ENCODE assay signal across 1 cellular context in genomic region chr9:75065513-75065912, GRCh38.
TF ChIP-seq lines count a peak whose summit lies in the region.

No MANE protein-coding gene starts in this region.

TF ChIP-seq in K562, 482 proteins besides CTCF, POLR2A, EP300 and RAD21:
- TF ChIP-seq NELFE (IDR thresholded peaks at IDR 0.05; ENCODE audit: insufficient read depth, insufficient read length), result no peak
- peak; percentile 54 for TF ChIP-seq NFYB (IDR thresholded peaks at IDR 0.05; ENCODE audit: extremely low read depth, insufficient read length)
- TF ChIP-seq TFE3 (CRISPR knock-in tag; IDR thresholded peaks at IDR 0.05), result 0 out of 2 replicates have a peak, but pooled peaks have one; percentile 20
- TF ChIP-seq GATA2 (CRISPR knock-in tag; IDR thresholded peaks at IDR 0.05), result no peak
- TF ChIP-seq ARHGAP35 (IDR thresholded peaks at IDR 0.05; ENCODE audit: partially characterized antibody), result no peak
- no peak for TF ChIP-seq ATF6 (CRISPR knock-in tag; IDR thresholded peaks at IDR 0.05)
